ENCODE assay signal across 14 cellular contexts in genomic region chr7:114109299-114109698, GRCh38.
"Had no signal": no experiment of that assay in that cellular context is flagged by ENCODE, and none has a peak within 500 bp of the region (broad histone marks: within the 10 kb centered on the region; RNA-seq: fewer than 3 reads in every experiment).

No MANE protein-coding gene starts in this region.

- H3K36me3 ChIP-seq: brain microvascular endothelial cell had no signal

- H3K27me3 ChIP-seq: brain microvascular endothelial cell had no signal

- ATAC-seq: effector memory CD8-positive, alpha-beta T cell; right cardiac atrium; stimulated activated naive CD8-positive, alpha-beta T cell treated with anti-CD3 and anti-CD28 coated beads, Interleukin-15, amount 100 ng/mL, for 72 hours had no signal

- DNase-seq: activated CD4-positive, alpha-beta T cell treated with anti-CD3 and anti-CD28 coated beads, Interleukin-2, amount 50 U/mL, for 1 hour; activated CD4-positive, CD25-positive, alpha-beta regulatory T cell; activated CD8-positive, alpha-beta memory T cell treated with anti-CD3 and anti-CD28 coated beads for 24 hours; activated gamma-delta T cell treated with Interleukin-2 at 50 U/mL for 16 hours; amygdala; brain microvascular endothelial cell; cerebellar nuclear complex; dermis blood vessel endothelial cell; effector memory CD8-positive, alpha-beta T cell; nephron progenitor cell; occipital lobe; right cardiac atrium; stimulated activated naive CD8-positive, alpha-beta T cell treated with anti-CD3 and anti-CD28 coated beads, Interleukin-15, amount 100 ng/mL, for 72 hours had no signal

- H3K27ac ChIP-seq: brain microvascular endothelial cell, epithelial cell of prostate had no signal
